8 cellular contexts compared by ENCODE assay signal in genomic region chr12:38904932-38905479, GRCh38. TPM values are rescaled to one million over a fixed set of nuclear protein-coding genes. Genes with fewer than 3 reads are reported as not detected.
DNase-seq lines count a peak whose midpoint lies in the region; ATAC-seq, FAIRE-seq and TF ChIP-seq lines count a peak whose summit lies in the region.

No MANE protein-coding gene starts in this region.

- POLR2A ChIA-PET in SK-N-SH (lab: Yijun Ruan, JAX) (interaction anchor here (0.7 kb wide), 1 partner anchor 238 kb away, joined by 4 read pairs; no protein-coding TSS in a partner anchor), Panc1 (lab: Charles Lee) (interaction anchor here (1.1 kb wide), 1 partner anchor 9 kb away, joined by 3 read pairs; no protein-coding TSS in a partner anchor)

- intact Hi-C loops in Panc1 (cut with micrococcal nuclease; ENCODE audit: unreplicated experiment): loop anchor here (10.0 kb wide), 1 partner anchor 240 kb away; no protein-coding TSS in a partner anchor

- H3K4me1 ChIP-seq in SK-N-SH (ENCODE audit: control insufficient read depth in 1 of 2, insufficient read depth in 2 of 2, low read depth in 1 of 2, low read length in 1 of 2) (peaks cover 0 to 7% of the 10 kb centered on the region in 2 experiments; a peak in 1 of 4 replicates), Panc1 (ENCODE audit: control insufficient read depth, insufficient read depth, low read length) (peaks cover 16% of the 10 kb centered on the region)

- no peak overlapping the region for H2AFZ ChIP-seq in SK-N-SH (ENCODE audit: low read depth)

- 68% methylated on average over 26 of the region's 29 CpGs for WGBS in SK-N-SH (ENCODE audit: low lambda C conversion rate)

- no peak overlapping the region; a peak in 1 of 4 replicates for H3K4me3 ChIP-seq in SK-N-SH (ENCODE audit: low read depth in 2 of 2, low read length in 1 of 2)
- H3K4me3 ChIP-seq in Panc1 (ENCODE audit: low read depth in 2 of 2, low read length in 2 of 2): peak overlapping the region; percentile 79 to 92

- H3K4me2 ChIP-seq in SK-N-SH: no peak overlapping the region

- H3K36me3 ChIP-seq in SK-N-SH (replicated peaks in 1 of 2; ENCODE audit: control insufficient read depth in 1 of 2, insufficient read depth in 2 of 2, low read length in 1 of 2): no peaks in the 10 kb centered on the region
- no peaks in the 10 kb centered on the region for H3K36me3 ChIP-seq in Panc1 (ENCODE audit: control insufficient read depth, insufficient read depth, low read length)

- no peaks in the 10 kb centered on the region for H4K20me1 ChIP-seq in SK-N-SH (ENCODE audit: insufficient read depth)

- H3K27me3 ChIP-seq in SK-N-SH (ENCODE audit: insufficient read depth) (no peaks in the 10 kb centered on the region; the same call in 1 of the 2 replicates), Panc1 (ENCODE audit: control insufficient read depth, insufficient read depth, low read length) (no peaks in the 10 kb centered on the region)

- no peak for FAIRE-seq in urothelium cell line (lab: Jason Lieb, UNC)

- H3K27ac ChIP-seq in SK-N-SH (ENCODE audit: low read depth in 2 of 2, low read length in 1 of 2): no peak overlapping the region
- peak overlapping the region; percentile 94 for H3K27ac ChIP-seq in Panc1 (ENCODE audit: low read length)

- H3K9ac ChIP-seq in SK-N-SH: no peak overlapping the region

- no peak for TF ChIP-seq RAD21 in SK-N-SH (IDR thresholded peaks at IDR 0.05; ENCODE audit: low read length)

- no peak for TF ChIP-seq EP300 in SK-N-SH (IDR thresholded peaks at IDR 0.05; ENCODE audit: borderline replicate concordance in 1 of 2, low read depth in 1 of 2, low read length in 1 of 2)

- H3K9me3 ChIP-seq in SK-N-SH (no peaks in the 10 kb centered on the region), Panc1 (ENCODE audit: control insufficient read depth, insufficient read depth, low read depth, low read length) (no peaks in the 10 kb centered on the region)

- ATAC-seq in SK-N-SH treated with all-trans-retinoic acid at 6 μM for 48 hours (no peak), HG03025 (IDR thresholded peaks at IDR 0.05; ENCODE audit: low FRiP score, unreplicated experiment) (peak; percentile 67), Panc1 (peak; percentile 88)

- peak; percentile 18 for DNase-seq in SK-N-SH
- peak; percentile 75 for DNase-seq in Panc1 (ENCODE audit: low read depth, low spot score)
- DNase-seq in activated naive CD4-positive, alpha-beta T cell treated with Interleukin-2 at 50 U/mL for 16 hours: peak; percentile 46
- peak; percentile 7 for DNase-seq in germinal center (ENCODE audit: low spot score)
- peak in 41 of 56 donors; percentile 5 to 70 (median 36) for DNase-seq in nucleus accumbens (lab: John Stamatoyannopoulos, UW)
- DNase-seq in urothelium cell line (ENCODE audit: low spot score): peak; percentile 87

- no peak for TF ChIP-seq CTCF in SK-N-SH (IDR thresholded peaks at IDR 0.05)
- no peak for TF ChIP-seq CTCF in Panc1 (IDR thresholded peaks at IDR 0.05)

- H3K79me2 ChIP-seq in SK-N-SH (ENCODE audit: insufficient read depth): no peaks in the 10 kb centered on the region

- CTCF ChIA-PET in SK-N-SH (lab: Yijun Ruan, JAX): interaction anchor here (0.6 to 5.2 kb wide), 6 partner anchors 113 to 577 kb away, joined by 3 to 76 read pairs (median 4); no protein-coding TSS in a partner anchor
- CTCF ChIA-PET in Panc1 (lab: Charles Lee): interaction anchor here (0.9 to 2.3 kb wide), 3 partner anchors 10 to 589 kb away, joined by 5 to 10 read pairs (median 6); partner anchors contain the start of gene ALG10B

- no peaks in the 10 kb centered on the region for H3K9me2 ChIP-seq in SK-N-SH

- in situ Hi-C loops in Panc1 (cut with HindIII; ENCODE audit: low pct_unique_long_range_greater_than_20kb, low sequenced_read_pairs): no loop called here

- no TSS peak for BruUV-seq in Panc1 (replicated peaks; lab: Mats Ljungman, UMichigan)

- no peaks in the 10 kb centered on the region for H3F3A ChIP-seq in SK-N-SH (replicated peaks; ENCODE audit: insufficient read depth)

TF ChIP-seq in SK-N-SH, 30 proteins besides CTCF, POLR2A, EP300 and RAD21:
- no peak for TF ChIP-seq USF1 (IDR thresholded peaks at IDR 0.05; ENCODE audit: borderline replicate concordance, low read depth)

TF ChIP-seq in SK-N-SH treated with all-trans-retinoic acid at 6 μM for 48 hours, 23 proteins besides CTCF, POLR2A, EP300 and RAD21:
- no peak for TF ChIP-seq ZNF565 (CRISPR knock-in tag; conservative IDR thresholded peaks at IDR 0.05; ENCODE audit: low read depth)
- no peak for TF ChIP-seq OSR1 (CRISPR knock-in tag; IDR thresholded peaks at IDR 0.05)
- no peak for TF ChIP-seq TSHZ2 (CRISPR knock-in tag; IDR thresholded peaks at IDR 0.05)
- TF ChIP-seq ZFP30 (CRISPR knock-in tag; IDR thresholded peaks at IDR 0.05): no peak
- TF ChIP-seq PATZ1 (CRISPR knock-in tag; IDR thresholded peaks at IDR 0.05; ENCODE audit: borderline replicate concordance): no peak

RNA-seq across cellular contexts. Expression of gene CPNE8, which starts 0.4 kb away (rescaled TPM):
- polyA plus RNA-seq in SK-N-SH (2012; rRNA removed): not detected in 2 replicates
- 0.01 and 0.18 TPM in 2 replicates for polyA plus RNA-seq in SK-N-SH (2012; cell fraction: cytosol; rRNA removed)
- not detected in 2 replicates for polyA plus RNA-seq in SK-N-SH (2012; cell fraction: nucleus; rRNA removed)
- 23.6 TPM for total RNA-seq in Panc1 (2021; ENCODE audit: unreplicated experiment)
- polyA plus RNA-seq in Panc1 (2012; ENCODE audit: insufficient read length): 7.9 TPM

Comparison
In these comparisons a context has a peak if more than half of its experiments do, and no peak if none do; other contexts are left out.
1. DNase-seq: peak in every context shown above with its lines; median percentile 87 in urothelium cell line; 75 in Panc1; 46 in activated naive CD4-positive, alpha-beta T cell treated with Interleukin-2 at 50 U/mL for 16 hours; 36 in nucleus accumbens; 18 in SK-N-SH; 7 in germinal center.
2. H3K4me3 ChIP-seq: peak in Panc1 (2 of 2); none in SK-N-SH (0 of 2).